ENCODE assay signal across 8 cellular contexts in the genomic region with DNA sequence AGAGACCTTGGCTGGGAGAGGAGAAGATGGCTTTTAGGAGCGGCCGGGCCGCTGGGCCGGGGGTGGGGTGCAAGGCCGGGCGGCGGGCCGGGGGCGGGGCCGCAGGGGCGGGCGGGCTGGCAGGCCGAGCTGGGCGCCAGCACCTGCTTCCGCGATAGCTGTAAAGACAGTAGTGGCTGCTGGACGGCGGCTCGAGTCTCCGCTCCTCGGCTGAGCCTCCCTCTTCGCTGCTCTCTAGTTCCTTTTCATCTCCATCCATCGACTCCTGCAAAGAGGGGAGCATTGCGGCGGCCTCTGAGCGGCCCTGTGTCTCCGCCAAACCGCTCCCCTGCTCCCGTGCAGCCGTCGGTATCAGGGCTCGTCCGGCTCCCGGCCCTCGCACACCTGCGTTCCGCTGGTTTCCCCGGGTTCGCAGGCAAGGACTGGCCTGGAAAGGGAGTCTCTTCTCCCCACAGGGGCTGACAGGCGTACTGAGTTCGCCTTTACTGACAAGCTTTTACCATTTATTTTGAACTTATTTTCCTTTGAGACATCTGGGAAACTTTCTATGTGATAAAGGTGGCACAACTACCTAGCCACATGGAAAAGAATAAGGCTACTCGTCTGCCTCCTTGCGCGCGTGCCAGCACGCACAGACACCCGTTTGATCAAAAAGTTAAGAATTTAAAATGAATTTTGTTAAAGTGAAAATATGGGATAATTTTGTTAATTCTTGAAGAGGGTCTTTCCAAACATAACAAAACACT. TPM values are rescaled to one million over a fixed set of nuclear protein-coding genes. Genes with fewer than 3 reads are reported as not detected.
A peak's percentile ranks its signal among the peaks of the same experiment; 100 is the strongest.
DNase-seq lines count a peak whose midpoint lies in the region; ATAC-seq and TF ChIP-seq lines count a peak whose summit lies in the region.

A gene with protein sequence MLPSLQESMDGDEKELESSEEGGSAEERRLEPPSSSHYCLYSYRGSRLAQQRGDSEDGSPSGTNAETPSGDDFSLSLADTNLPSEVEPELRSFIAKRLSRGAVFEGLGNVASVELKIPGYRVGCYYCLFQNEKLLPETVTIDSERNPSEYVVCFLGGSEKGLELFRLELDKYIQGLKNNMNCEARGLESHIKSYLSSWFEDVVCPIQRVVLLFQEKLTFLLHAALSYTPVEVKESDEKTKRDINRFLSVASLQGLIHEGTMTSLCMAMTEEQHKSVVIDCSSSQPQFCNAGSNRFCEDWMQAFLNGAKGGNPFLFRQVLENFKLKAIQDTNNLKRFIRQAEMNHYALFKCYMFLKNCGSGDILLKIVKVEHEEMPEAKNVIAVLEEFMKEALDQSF (minus strand): TSS at position 317 of the 746 bp plus-strand sequence. CDS start 34 bp downstream, at position 283.

- peaks cover 34% of the 10 kb centered on the region for H3K4me1 Mint-ChIP-seq in activated CD8-positive, alpha-beta memory T cell treated with anti-CD3 and anti-CD28 coated beads, Interleukin-2, amount 10 ng/mL, durations not matched to agents 7 days and 5 days

- H3K27me3 ChIP-seq in BE2C, result no peaks in the 10 kb centered on the region
- H3K27me3 ChIP-seq in endocrine pancreas (ENCODE audit: control insufficient read depth, insufficient read depth, low read length), result no peaks in the 10 kb centered on the region

- H3K36me3 ChIP-seq in BE2C (no peaks in the 10 kb centered on the region), endocrine pancreas (ENCODE audit: control insufficient read depth, insufficient read depth, low read length) (no peaks in the 10 kb centered on the region)

- no peaks in the 10 kb centered on the region for H3K9me3 Mint-ChIP-seq in activated CD8-positive, alpha-beta memory T cell treated with anti-CD3 and anti-CD28 coated beads, Interleukin-2, amount 10 ng/mL, durations not matched to agents 7 days and 5 days (ENCODE audit: low read depth)

- H3K27me3 Mint-ChIP-seq in activated CD8-positive, alpha-beta memory T cell treated with anti-CD3 and anti-CD28 coated beads, Interleukin-2, amount 10 ng/mL, durations not matched to agents 7 days and 5 days, result no peaks in the 10 kb centered on the region

- H3K4me1 ChIP-seq in BE2C (no peaks in the 10 kb centered on the region), endocrine pancreas (ENCODE audit: control insufficient read depth, insufficient read depth, low read length) (no peaks in the 10 kb centered on the region)

- DNase-seq in BE2C, result peak; percentile 73
- DNase-seq in NOMO-1 treated with dmso at 0.1 percent for 144 hours (lab: John Stamatoyannopoulos, UW; ENCODE audit: unreplicated experiment), result peak; percentile 62
- DNase-seq in activated CD8-positive, alpha-beta memory T cell treated with anti-CD3 and anti-CD28 coated beads, Interleukin-2, amount 10 ng/mL, durations not matched to agents 7 days and 5 days, result peak; percentile 87
- DNase-seq in mesenteric fat pad (ENCODE audit: low spot score), result peak; percentile 92
- peak; percentile 58 for DNase-seq in stimulated activated CD8-positive, alpha-beta memory T cell treated with anti-CD3 and anti-CD28 coated beads, Interleukin-15, amount 100 ng/mL, for 1 hour (ENCODE audit: low read depth)

- H3K4me3 Mint-ChIP-seq in activated CD8-positive, alpha-beta memory T cell treated with anti-CD3 and anti-CD28 coated beads, Interleukin-2, amount 10 ng/mL, durations not matched to agents 7 days and 5 days, result peak within 1 kb of the TSS; percentile 98

- H3K27ac Mint-ChIP-seq in activated CD8-positive, alpha-beta memory T cell treated with anti-CD3 and anti-CD28 coated beads, Interleukin-2, amount 10 ng/mL, durations not matched to agents 7 days and 5 days, result peak within 1 kb of the TSS; percentile 88

- H3K36me3 Mint-ChIP-seq in activated CD8-positive, alpha-beta memory T cell treated with anti-CD3 and anti-CD28 coated beads, Interleukin-2, amount 10 ng/mL, durations not matched to agents 7 days and 5 days, result peaks cover 13% of the 10 kb centered on the region

- H3K9me3 ChIP-seq in BE2C (no peaks in the 10 kb centered on the region), endocrine pancreas (ENCODE audit: control insufficient read depth, low read length) (no peaks in the 10 kb centered on the region)

- TF ChIP-seq POLR2A in GM19193 (IDR thresholded peaks at IDR 0.05; ENCODE audit: extremely low read depth, insufficient read depth, insufficient read length), result peak; percentile 84

- H3K4me3 ChIP-seq in BE2C (ENCODE audit: low read depth, low read length) (peak within 1 kb of the TSS; percentile 65), endocrine pancreas (ENCODE audit: control insufficient read depth, insufficient read depth, low read length) (peak within 1 kb of the TSS; percentile 78)

- peak; percentile 70 for ATAC-seq in HG03460 (IDR thresholded peaks at IDR 0.05; ENCODE audit: unreplicated experiment)
- peak; percentile 89 for ATAC-seq in activated CD8-positive, alpha-beta memory T cell treated with anti-CD3 and anti-CD28 coated beads, Interleukin-2, amount 10 ng/mL, durations not matched to agents 7 days and 5 days

- CTCF ChIA-PET in activated CD8-positive, alpha-beta memory T cell treated with anti-CD3 and anti-CD28 coated beads, Interleukin-2, amount 10 ng/mL, durations not matched to agents 7 days and 5 days (lab: Charles Lee), result interaction anchor here (0.6 to 1.1 kb wide), 3 partner anchors 9 to 102 kb away, joined by 3 read pairs; a partner anchor contains a TSS

- H3K9ac ChIP-seq in endocrine pancreas (ENCODE audit: control insufficient read depth, insufficient read depth, low read length), result peak within 1 kb of the TSS; percentile 81

- no peak for TF ChIP-seq CTCF in BE2C (IDR thresholded peaks at IDR 0.05; ENCODE audit: low read depth, low read length)

RNA-seq across cellular contexts. Expression of the gene that starts here (rescaled TPM):
- 16.4 TPM for polyA plus RNA-seq in BE2C (2012; ENCODE audit: insufficient read depth, insufficient read length, low read depth)
- 10 to 100 TPM; 32.3 to 39.0 TPM for total RNA-seq in activated CD8-positive, alpha-beta memory T cell treated with anti-CD3 and anti-CD28 coated beads, Interleukin-2, amount 10 ng/mL, durations not matched to agents 7 days and 5 days
- 8.6 TPM for total RNA-seq in mesenteric fat pad

Comparison
In these comparisons a context has a peak if more than half of its experiments do, and no peak if none do; other contexts are left out.
1. Peak in every context shown above with its lines: DNase-seq, ATAC-seq and H3K4me3 ChIP-seq.